Comparison of ENCODE assay signal across 21 cellular contexts in genomic region chr14:22664261-22664660, GRCh38. TPM values are rescaled to one million over a fixed set of nuclear protein-coding genes. Genes with fewer than 3 reads are reported as not detected.
DNase-seq lines count a peak whose midpoint lies in the region; ATAC-seq, FAIRE-seq and TF ChIP-seq lines count a peak whose summit lies in the region.
"Had no signal": no experiment of that assay in that cellular context is flagged by ENCODE, and none has a peak within 500 bp of the region (broad histone marks: within the 10 kb centered on the region; RNA-seq: fewer than 3 reads in every experiment).

No MANE protein-coding gene starts in this region.

- CTCF ChIA-PET in HepG2 (lab: Yijun Ruan, JAX; ENCODE audit: low intra/inter-chr PET ratio, low total read pairs) (interaction anchor here (0.6 kb wide), 1 partner anchor 49 kb away, joined by 3 read pairs; no protein-coding TSS in a partner anchor), K562 (lab: Yijun Ruan, JAX; ENCODE audit: low intra/inter-chr PET ratio) (no interaction called here)

- TF ChIP-seq EP300 in HepG2 (IDR thresholded peaks at IDR 0.05; ENCODE audit: low read depth in 2 of 2, low read length in 2 of 2): no peak
- no peak for TF ChIP-seq EP300 in HepG2 (CRISPR knock-in tag; IDR thresholded peaks at IDR 0.05; ENCODE audit: borderline replicate concordance)
- no peak for TF ChIP-seq EP300 in K562 (IDR thresholded peaks at IDR 0.05; ENCODE audit: low read length)

- ATAC-seq in HepG2 (peak; percentile 31; the same call in 2 of the 3 replicates), right lobe of liver (no peak), K562 (no peak), GM18858 (IDR thresholded peaks at IDR 0.05; ENCODE audit: unreplicated experiment) (no peak)
- ATAC-seq: activated T-helper 17 cell treated with anti-CD3 and anti-CD28 coated beads, Interleukin-2, amount 50 U/mL, for 72 hours; gastroesophageal sphincter had no signal

- TF ChIP-seq RAD21 in HepG2 (CRISPR knock-in tag; IDR thresholded peaks at IDR 0.05) (no peak), K562 (CRISPR knock-in tag; conservative IDR thresholded peaks at IDR 0.05 in 1 of 2, IDR thresholded peaks at IDR 0.05 in 1 of 2) (no peak)

- FAIRE-seq in HepG2 (lab: Jason Lieb, UNC) (no peak), K562 (lab: Jason Lieb, UNC) (no peak)
- FAIRE-seq: bronchial epithelial cell had no signal

- H3K9me1 ChIP-seq in K562 (ENCODE audit: control insufficient read depth, insufficient read depth, low read length): no peaks in the 10 kb centered on the region

- no peak overlapping the region for H3K4me2 ChIP-seq in HepG2 (ENCODE audit: low read depth, low read length)
- no peak overlapping the region for H3K4me2 ChIP-seq in K562 (ENCODE audit: insufficient read depth, low read length)

- H4K20me1 ChIP-seq in HepG2 (ENCODE audit: insufficient read depth, low read length) (no peaks in the 10 kb centered on the region), K562 (replicated peaks; ENCODE audit: control insufficient read depth, insufficient read depth, low read length) (no peaks in the 10 kb centered on the region)

- DNase-seq in HepG2 (ENCODE audit: low spot score): peak; percentile 58
- DNase-seq in right lobe of liver: no peak
- DNase-seq in NCI-H2196 treated with DMSO at 0.1 percent for 48 hours (lab: John Stamatoyannopoulos, UW; ENCODE audit: unreplicated experiment): peak; percentile 9
- DNase-seq in K562 (ENCODE audit: extremely low read depth in 1 of 4, low spot score in 3 of 4): no peak
- no peak for DNase-seq in GF-D8 (lab: John Stamatoyannopoulos, UW)
- no peak for DNase-seq in cerebellar cortex (ENCODE audit: low spot score)
- no peak for DNase-seq in activated CD4-positive, CD25-positive, alpha-beta regulatory T cell (lab: John Stamatoyannopoulos, UW)
- DNase-seq: activated B cell treated with CpG ODN at 0.5 μM for 24 hours; GOT3; IMR-90; left ventricle myocardium inferior; stimulated activated naive CD4-positive, alpha-beta T cell; trophoblast cell had no signal

- H3K4me3 ChIP-seq in HepG2 (replicated peaks in 1 of 3; ENCODE audit: insufficient read depth in 1 of 3, low read depth in 2 of 3, low read length in 3 of 3): no peak overlapping the region
- H3K4me3 ChIP-seq in right lobe of liver: no peak overlapping the region
- no peak overlapping the region for H3K4me3 ChIP-seq in K562
- H3K4me3 ChIP-seq: gastroesophageal sphincter, left ventricle myocardium inferior, SJSA1 had no signal

- peaks cover 13% of the 10 kb centered on the region for H3K4me1 ChIP-seq in HepG2 (ENCODE audit: insufficient read depth, low read length)
- H3K4me1 ChIP-seq in right lobe of liver: no peaks in the 10 kb centered on the region
- no peaks in the 10 kb centered on the region; a peak in 1 of 5 replicates for H3K4me1 ChIP-seq in K562 (replicated peaks in 1 of 2; ENCODE audit: control insufficient read depth in 2 of 2, insufficient read depth in 2 of 2, low read length in 2 of 2)
- H3K4me1 ChIP-seq: gastroesophageal sphincter, left ventricle myocardium inferior, SJSA1 had no signal

- TF ChIP-seq CTCF in HepG2 (CRISPR knock-in tag; IDR thresholded peaks at IDR 0.05) (no peak), right lobe of liver (IDR thresholded peaks at IDR 0.05) (no peak), K562 (IDR thresholded peaks at IDR 0.05 in 2 of 3, conservative IDR thresholded peaks at IDR 0.05 in 1 of 3; ENCODE audit: insufficient read depth in 2 of 3, low read depth in 1 of 3, low read length in 3 of 3) (no peak)

- H3K27me3 ChIP-seq in HepG2 (ENCODE audit: control insufficient read depth in 1 of 2, insufficient read depth in 2 of 2, low read length in 2 of 2): no peaks in the 10 kb centered on the region; a peak in 1 of 5 replicates
- no peaks in the 10 kb centered on the region for H3K27me3 ChIP-seq in right lobe of liver
- no peaks in the 10 kb centered on the region for H3K27me3 ChIP-seq in K562 (ENCODE audit: control insufficient read depth in 2 of 2, insufficient read depth in 2 of 2, low read length in 2 of 2)
- H3K27me3 ChIP-seq: gastroesophageal sphincter, SJSA1 had no signal

- POLR2A ChIA-PET in HepG2 (lab: Yijun Ruan, JAX) (no interaction called here), K562 (lab: Yijun Ruan, JAX) (interaction anchor here (1.8 kb wide), 1 partner anchor 8 kb away, joined by 3 read pairs; no protein-coding TSS in a partner anchor)

- no peaks in the 10 kb centered on the region for H3K36me3 ChIP-seq in HepG2 (replicated peaks in 1 of 2; ENCODE audit: control insufficient read depth in 1 of 2, insufficient read depth in 2 of 2, low read length in 2 of 2)
- H3K36me3 ChIP-seq in right lobe of liver: no peaks in the 10 kb centered on the region
- H3K36me3 ChIP-seq in K562 (ENCODE audit: control insufficient read depth, insufficient read depth, low read length): no peaks in the 10 kb centered on the region
- H3K36me3 ChIP-seq: gastroesophageal sphincter, left ventricle myocardium inferior, SJSA1 had no signal

- BruUV-seq in HepG2 (replicated peaks; lab: Mats Ljungman, UMichigan) (no TSS peak), K562 (replicated peaks; lab: Mats Ljungman, UMichigan) (no TSS peak)

- H3K27ac ChIP-seq in HepG2 (ENCODE audit: extremely low read length, insufficient read depth, low read length): no peak overlapping the region
- no peak overlapping the region for H3K27ac ChIP-seq in right lobe of liver
- no peak overlapping the region for H3K27ac ChIP-seq in K562 (ENCODE audit: extremely low read depth, low read depth, low read length)
- H3K27ac ChIP-seq: gastroesophageal sphincter, left ventricle myocardium inferior, SJSA1 had no signal

- WGBS in HepG2 (ENCODE audit: low lambda C conversion rate): 38% methylated on average over 6 of the region's 6 CpGs
- WGBS in right lobe of liver (ENCODE audit: insufficient coverage, low coverage, low lambda C conversion rate, missing lambda C conversion rate): 70% methylated on average over 6 of the region's 6 CpGs
- WGBS in K562 (ENCODE audit: insufficient coverage, low coverage, missing lambda C conversion rate): 54% methylated on average over 5 of the region's 6 CpGs

- in situ Hi-C loops in HepG2 (cut with HindIII; ENCODE audit: extremely low pct_ligation_motif_present, low pct_unique_long_range_greater_than_20kb) (no loop called here), K562 (cut with MboI) (no loop called here)

- H3K9me3 ChIP-seq in HepG2 (ENCODE audit: low read length) (no peaks in the 10 kb centered on the region), right lobe of liver (no peaks in the 10 kb centered on the region), K562 (replicated peaks; ENCODE audit: control insufficient read depth, insufficient read depth, low read depth, low read length) (no peaks in the 10 kb centered on the region)
- H3K9me3 ChIP-seq: gastroesophageal sphincter, left ventricle myocardium inferior, SJSA1 had no signal

- TF ChIP-seq POLR2A in HepG2 (IDR thresholded peaks at IDR 0.05; ENCODE audit: insufficient read depth in 1 of 2, low read depth in 2 of 2, low read length in 2 of 2) (no peak), right lobe of liver (IDR thresholded peaks at IDR 0.05) (no peak), K562 (conservative IDR thresholded peaks at IDR 0.05) (no peak)

- H2AFZ ChIP-seq in HepG2 (ENCODE audit: low read length): no peak overlapping the region
- 0 out of 2 replicates have a peak overlapping the region, but pooled peaks have one; percentile 24 for H2AFZ ChIP-seq in K562 (ENCODE audit: low read depth, low read length)

- intact Hi-C loops in HepG2 (cut with micrococcal nuclease; ENCODE audit: unreplicated experiment) (no loop called here), right lobe of liver (cut with DNase I) (no loop called here), K562 (cut with micrococcal nuclease) (no loop called here)

- no peaks in the 10 kb centered on the region for H3K79me2 ChIP-seq in HepG2 (ENCODE audit: insufficient read depth, low read length)
- H3K79me2 ChIP-seq in K562 (ENCODE audit: control insufficient read depth, insufficient read depth, low read length): no peaks in the 10 kb centered on the region

- H3K9ac ChIP-seq in HepG2 (ENCODE audit: insufficient read depth, low read depth, low read length) (no peak overlapping the region), K562 (ENCODE audit: insufficient read depth in 1 of 2, low read depth in 2 of 2, low read length in 2 of 2) (no peak overlapping the region)

RNA-seq across cellular contexts. Expression of gene OR6J1, which starts 20.1 kb away (rescaled TPM):
- total RNA-seq in HepG2 (2016; rRNA removed; fragmentation: Illumina TruSeq; extraction: Trizol) (not detected in 2 replicates), right lobe of liver (not detected), K562 (2014; rRNA removed) (not detected in 2 replicates), K562 (2014; rRNA removed; fragmentation: Illumina TruSeq; extraction: Trizol) (0.03 TPM in 1 of 2 replicates, not detected in the other), K562 (2015; rRNA removed; fragmentation: Illumina TruSeq; extraction: Trizol) (not detected in 2 replicates), K562 (2021) (not detected in 2 replicates)
- total RNA-seq in HepG2 (2016; cell fraction: cytosol; rRNA removed; fragmentation: Illumina TruSeq; extraction: Trizol; ENCODE audit: low read depth): not detected in 2 replicates
- total RNA-seq in HepG2 (2016; cell fraction: insoluble cytoplasmic fraction; rRNA removed; fragmentation: Illumina TruSeq; extraction: Trizol): not detected in 2 replicates
- total RNA-seq in HepG2 (2016; cell fraction: membrane; rRNA removed; fragmentation: Illumina TruSeq; extraction: Trizol): not detected in 2 replicates
- total RNA-seq in HepG2 (2016; cell fraction: nucleus; rRNA removed; fragmentation: Illumina TruSeq; extraction: Trizol): not detected in 2 replicates
- polyA plus RNA-seq in HepG2 (2011; rRNA removed) (not detected in 2 replicates), K562 (2011; rRNA removed) (not detected in 2 replicates), K562 (2014; fragmentation: Illumina TruSeq; extraction: Trizol) (not detected in 2 replicates), K562 (2014; fragmentation: Nextera tagmentation; extraction: Ambion mirVana) (not detected), K562 (2014; rRNA removed) (0.08 TPM in 1 of 2 replicates, not detected in the other)
- polyA plus RNA-seq in HepG2 (2011; cell fraction: cytosol; rRNA removed): not detected in 2 replicates
- polyA plus RNA-seq in HepG2 (2011; cell fraction: nucleus; rRNA removed): not detected in 2 replicates
- polyA plus RNA-seq in HepG2 (2012): not detected in 2 replicates
- not detected in 2 replicates for polyA plus RNA-seq in HepG2 (2016; cell fraction: cytosol; fragmentation: Illumina TruSeq; extraction: Trizol; ENCODE audit: low read depth)
- polyA plus RNA-seq in HepG2 (2016; cell fraction: insoluble cytoplasmic fraction; fragmentation: Illumina TruSeq; extraction: Trizol; ENCODE audit: low read depth): not detected in 2 replicates
- not detected in 2 replicates for polyA plus RNA-seq in HepG2 (2016; cell fraction: membrane; fragmentation: Illumina TruSeq; extraction: Trizol; ENCODE audit: low read depth)
- not detected in 2 replicates for polyA plus RNA-seq in HepG2 (2016; cell fraction: nucleus; fragmentation: Illumina TruSeq; extraction: Trizol; ENCODE audit: insufficient read depth, low read depth)
- polyA minus RNA-seq in HepG2 (2011; rRNA and poly(A)+ RNA removed; ENCODE audit: low replicate concordance): not detected in 2 replicates
- not detected in 2 replicates for polyA minus RNA-seq in HepG2 (2011; cell fraction: cytosol; rRNA and poly(A)+ RNA removed)
- not detected in 2 replicates for polyA minus RNA-seq in HepG2 (2011; cell fraction: nucleus; rRNA and poly(A)+ RNA removed)
- 0.14 and 0.33 TPM in 2 replicates for total RNA-seq in K562 (2011; cell fraction: chromatin; rRNA removed; ENCODE audit: low replicate concordance)
- total RNA-seq in K562 (2011; cell fraction: nucleolus; rRNA removed): under 0.01 and 0.26 TPM in 2 replicates
- 0.66 and 0.69 TPM in 2 replicates for total RNA-seq in K562 (2011; cell fraction: nucleoplasm; rRNA removed)
- polyA plus RNA-seq in K562 (2011; cell fraction: cytosol; rRNA removed): not detected in 2 replicates
- not detected in 2 replicates for polyA plus RNA-seq in K562 (2011; cell fraction: nucleus; rRNA removed)
- polyA plus RNA-seq in K562 (2012): 0.03 TPM in 1 of 2 replicates, not detected in the other
- polyA minus RNA-seq in K562 (2011; rRNA and poly(A)+ RNA removed): not detected in 2 replicates
- not detected in 2 replicates for polyA minus RNA-seq in K562 (2011; cell fraction: cytosol; rRNA and poly(A)+ RNA removed)
- polyA minus RNA-seq in K562 (2011; cell fraction: nucleus; rRNA and poly(A)+ RNA removed): not detected in 2 replicates
- total RNA-seq: activated B cell treated with CpG ODN at 0.5 μM for 24 hours; activated T-helper 17 cell treated with anti-CD3 and anti-CD28 coated beads, Interleukin-2, amount 50 U/mL, for 72 hours; bronchial epithelial cell; dermis microvascular lymphatic vessel endothelial cell; IMR-90; left ventricle myocardium inferior; SJSA1; T-helper 2 cell treated with Interferon-gamma antibody and Interleukin-4, amounts not matched to agents 100 ng/mL and 5 ng/mL, for 36 hours had no signal
- polyA plus RNA-seq: CD14-positive monocyte, IMR-90 had no signal

Comparison
In these comparisons a context has a peak if more than half of its experiments do, and no peak if none do; other contexts are left out.
1. DNase-seq: peak in HepG2 (single experiment) and NCI-H2196 treated with DMSO at 0.1 percent for 48 hours (single experiment); none in right lobe of liver (0 of 3), K562 (0 of 4), GF-D8 (single experiment), cerebellar cortex (single experiment) and activated CD4-positive, CD25-positive, alpha-beta regulatory T cell (0 of 4).
2. Of the 241 proteins assayed by ChIP-seq in both HepG2 and K562: peak only in HepG2: CBX5 and KDM1A; only in K562: none; in both: none; in neither: 237; mixed calls (peak in some experiments, not most) for 2.